ENCODE assay signal across 8 cellular contexts in genomic region chr1:43348809-43349593, GRCh38. TPM values are rescaled to one million over a fixed set of nuclear protein-coding genes. Genes with fewer than 3 reads are reported as not detected.
A peak's percentile ranks its signal among the peaks of the same experiment; 100 is the strongest.
DNase-seq lines count a peak whose midpoint lies in the region; ATAC-seq, FAIRE-seq and TF ChIP-seq lines count a peak whose summit lies in the region.

No MANE protein-coding gene starts in this region.

- H3K4me1 Mint-ChIP-seq in nephron (peaks cover 17% of the 10 kb centered on the region), type B pancreatic cell (ENCODE audit: unreplicated experiment) (peaks cover 7% of the 10 kb centered on the region)

- peak overlapping the region; percentile 92 to 98 (median 96) for H3K27ac Mint-ChIP-seq in nephron
- peak overlapping the region; percentile 97 for H3K27ac Mint-ChIP-seq in type B pancreatic cell

- TF ChIP-seq CTCF in D721Med (IDR thresholded peaks at IDR 0.05; ENCODE audit: insufficient read depth, missing control alignments) (no peak), nephron (IDR thresholded peaks at IDR 0.05; ENCODE audit: unreplicated experiment in 3 of 3) (no peak), type B pancreatic cell (conservative IDR thresholded peaks at IDR 0.05) (no peak)

- ATAC-seq in HG03460 (IDR thresholded peaks at IDR 0.05; ENCODE audit: unreplicated experiment) (peak; percentile 68), GM21786 (IDR thresholded peaks at IDR 0.05; ENCODE audit: unreplicated experiment) (no peak)

- H3K27me3 Mint-ChIP-seq in nephron (ENCODE audit: low read depth): peaks cover 30% of the 10 kb centered on the region
- peaks cover 4% of the 10 kb centered on the region for H3K27me3 Mint-ChIP-seq in type B pancreatic cell

- DNase-seq in D721Med (ENCODE audit: insufficient read length, low spot score) (peak; percentile 93), NOMO-1 treated with dmso at 0.1 percent for 144 hours (lab: John Stamatoyannopoulos, UW; ENCODE audit: unreplicated experiment) (peak; percentile 37), frontal cortex (ENCODE audit: low spot score in 2 of 2) (peak; percentile 67 to 72), type B pancreatic cell (ENCODE audit: extremely low spot score, unreplicated experiment) (peak; percentile 94)
- DNase-seq in activated naive CD4-positive, alpha-beta T cell treated with Interleukin-2 at 50 U/mL for 16 hours: peak; percentile 47

- no peaks in the 10 kb centered on the region for H3K36me3 Mint-ChIP-seq in nephron (ENCODE audit: low read depth)
- no peaks in the 10 kb centered on the region for H3K36me3 Mint-ChIP-seq in type B pancreatic cell

- H3K9me3 Mint-ChIP-seq in nephron (no peaks in the 10 kb centered on the region), type B pancreatic cell (no peaks in the 10 kb centered on the region)

- no peak for FAIRE-seq in D721Med (lab: Jason Lieb, UNC)
- no peak for FAIRE-seq in frontal cortex (lab: Jason Lieb, UNC)

- H3K4me3 Mint-ChIP-seq in nephron (peak overlapping the region; percentile 83 to 86 (median 83)), type B pancreatic cell (peak overlapping the region; percentile 88)

RNA-seq across cellular contexts. Expression of gene CDC20, which starts 9.8 kb away (rescaled TPM):
- total RNA-seq in frontal cortex (4.9 TPM), type B pancreatic cell (ENCODE audit: low replicate concordance) (33.9 and 114 TPM in 2 replicates)

RNA-seq across cellular contexts. Expression of gene MPL, which starts 11.4 kb away (rescaled TPM):
- not detected for total RNA-seq in frontal cortex
- total RNA-seq in type B pancreatic cell (ENCODE audit: low replicate concordance): not detected in 2 replicates

RNA-seq across cellular contexts. Expression of gene ELOVL1, which starts 18.8 kb away (rescaled TPM):
- total RNA-seq in frontal cortex (6.9 TPM), type B pancreatic cell (ENCODE audit: low replicate concordance) (52.2 and 124 TPM in 2 replicates)

RNA-seq across cellular contexts. Expression of gene MED8, which starts 40.6 kb away (rescaled TPM):
- total RNA-seq in frontal cortex: 22.8 TPM
- 37.2 and 48.1 TPM in 2 replicates for total RNA-seq in type B pancreatic cell (ENCODE audit: low replicate concordance)

RNA-seq across cellular contexts. Expression of gene SZT2, which starts 40.7 kb away (rescaled TPM):
- 19.2 TPM for total RNA-seq in frontal cortex
- 45.8 and 65.7 TPM in 2 replicates for total RNA-seq in type B pancreatic cell (ENCODE audit: low replicate concordance)

Comparison
In these comparisons a context has a peak if more than half of its experiments do, and no peak if none do; other contexts are left out.
1. DNase-seq: peak in every context shown above with its lines; median percentile 94 in type B pancreatic cell; 93 in D721Med; 70 in frontal cortex; 47 in activated naive CD4-positive, alpha-beta T cell treated with Interleukin-2 at 50 U/mL for 16 hours; 37 in NOMO-1 treated with dmso at 0.1 percent for 144 hours.